In genomic region chr1:30649321-30649991, GRCh38 we compare ENCODE assay signal across 23 cellular contexts.
DNase-seq lines count a peak whose midpoint lies in the region; ATAC-seq, FAIRE-seq and TF ChIP-seq lines count a peak whose summit lies in the region.
"Had no signal": no experiment of that assay in that cellular context is flagged by ENCODE, and none has a peak within 500 bp of the region (broad histone marks: within the 10 kb centered on the region; RNA-seq: fewer than 3 reads in every experiment).

No MANE protein-coding gene starts in this region.

- H3K4me1 Mint-ChIP-seq in activated CD4-positive, alpha-beta T cell treated with anti-CD3 and anti-CD28 coated beads, Interleukin-2, amount 10 ng/mL, durations not matched to agents 7 days and 5 days, result peaks cover 3% of the 10 kb centered on the region
- peaks cover 19% of the 10 kb centered on the region for H3K4me1 Mint-ChIP-seq in nephron progenitor cell
- H3K4me1 Mint-ChIP-seq: activated CD4-positive, alpha-beta memory T cell treated with anti-CD3 and anti-CD28 coated beads, Interleukin-2, amount 10 ng/mL, durations not matched to agents 7 days and 5 days had no signal

- TF ChIP-seq CTCF in RWPE2 (IDR thresholded peaks at IDR 0.05; ENCODE audit: poor library complexity, severe bottlenecking), result no peak
- TF ChIP-seq CTCF in keratinocyte (optimal IDR thresholded peaks at IDR 0.05 in 1 of 3, IDR thresholded peaks at IDR 0.05 in 1 of 3, conservative IDR thresholded peaks at IDR 0.05 in 1 of 3; ENCODE audit: extremely low read depth in 1 of 3, insufficient read depth in 2 of 3, low read length in 3 of 3), result no peak
- no peak for TF ChIP-seq CTCF in upper lobe of right lung (IDR thresholded peaks at IDR 0.05)
- no peak for TF ChIP-seq CTCF in nephron progenitor cell (IDR thresholded peaks at IDR 0.05)
- TF ChIP-seq CTCF in tibial nerve (IDR thresholded peaks at IDR 0.05), result no peak

- no peak for TF ChIP-seq POLR2A in tibial nerve (IDR thresholded peaks at IDR 0.05)

- H3K4me3 ChIP-seq in RWPE2 (ENCODE audit: severe bottlenecking) (no peak overlapping the region), keratinocyte (ENCODE audit: control insufficient read depth in 2 of 3, extremely low read depth in 1 of 3, insufficient read depth in 2 of 3, low read depth in 1 of 3, low read length in 3 of 3) (peak overlapping the region in 1 of 3 experiments; percentile 14), upper lobe of right lung (no peak overlapping the region), tibial nerve (no peak overlapping the region)
- H3K4me3 ChIP-seq: BLaER1 treated with 17β-estradiol and CSF1 and Interleukin-3, amounts not matched to agents 10 nM and 100 nM; cardiac muscle cell; ovary; spleen had no signal

- no peaks in the 10 kb centered on the region for H3K79me2 ChIP-seq in keratinocyte (ENCODE audit: control insufficient read depth, insufficient read depth, low read length)

- peak; percentile 92 for ATAC-seq in RWPE2 (ENCODE audit: low read depth)
- peak; percentile 56 for ATAC-seq in upper lobe of right lung
- ATAC-seq: stimulated activated memory B cell treated with anti-CD40 and anti-IgM and Interleukin-4, amounts not matched to agents 10 μg/mL and 1 μg/mL and 100 μg/mL, for 72 hours had no signal

- intact Hi-C loops in upper lobe of right lung (cut with DNase I), result no loop called here

- H3K4me1 ChIP-seq in RWPE2 (ENCODE audit: insufficient read depth, poor library complexity, severe bottlenecking) (peaks cover 20% of the 10 kb centered on the region), keratinocyte (ENCODE audit: control insufficient read depth, extremely low read depth, insufficient read depth, low read length) (peaks cover 58% of the 10 kb centered on the region), upper lobe of right lung (no peaks in the 10 kb centered on the region), tibial nerve (no peaks in the 10 kb centered on the region)

- H3K27me3 Mint-ChIP-seq in activated CD4-positive, alpha-beta T cell treated with anti-CD3 and anti-CD28 coated beads, Interleukin-2, amount 10 ng/mL, durations not matched to agents 7 days and 5 days, result peaks cover 4% of the 10 kb centered on the region
- H3K27me3 Mint-ChIP-seq in nephron progenitor cell (ENCODE audit: low read depth, poor library complexity), result peaks cover 41% of the 10 kb centered on the region

- H4K20me1 ChIP-seq in keratinocyte (ENCODE audit: control insufficient read depth, extremely low read depth, insufficient read depth, low read length), result no peaks in the 10 kb centered on the region

- WGBS in tibial nerve, 2 donors, result 79 to 80% methylated on average over 8 of the region's 8 CpGs

- H3K27ac Mint-ChIP-seq in activated CD4-positive, alpha-beta T cell treated with anti-CD3 and anti-CD28 coated beads, Interleukin-2, amount 10 ng/mL, durations not matched to agents 7 days and 5 days, result peak overlapping the region; percentile 9
- H3K27ac Mint-ChIP-seq in nephron progenitor cell, result no peak overlapping the region
- H3K27ac Mint-ChIP-seq: activated CD4-positive, alpha-beta memory T cell treated with anti-CD3 and anti-CD28 coated beads, Interleukin-2, amount 10 ng/mL, durations not matched to agents 7 days and 5 days; activated naive CD8-positive, alpha-beta T cell; stimulated activated memory B cell treated with anti-CD40 and anti-IgM and Interleukin-4, amounts not matched to agents 10 μg/mL and 1 μg/mL and 100 μg/mL, for 72 hours; type B pancreatic cell had no signal

- POLR2A ChIA-PET in activated CD4-positive, alpha-beta T cell treated with anti-CD3 and anti-CD28 coated beads, Interleukin-2, amount 10 ng/mL, durations not matched to agents 7 days and 5 days (lab: Charles Lee), result no interaction called here

- H3K9ac ChIP-seq in keratinocyte (ENCODE audit: control insufficient read depth, extremely low read depth, insufficient read depth, low read length), result peak overlapping the region; percentile 69
- H3K9ac ChIP-seq: BLaER1 treated with 17β-estradiol and CSF1 and Interleukin-3, amounts not matched to agents 10 nM and 100 nM; SK-N-SH had no signal

- no peak for DNase-seq in activated CD4-positive, alpha-beta T cell treated with anti-CD3 and anti-CD28 coated beads, Interleukin-2, amount 10 ng/mL, durations not matched to agents 7 days and 5 days
- DNase-seq in activated CD4-positive, alpha-beta T cell treated with anti-CD3 and anti-CD28 coated beads, Interleukin-2, amount 50 U/mL, for 4 hours, result no peak
- DNase-seq in RWPE2 (ENCODE audit: low spot score) (peak; percentile 83), keratinocyte (ENCODE audit: low read depth, low spot score) (peak; percentile 99), upper lobe of right lung (no peak), CD1c-positive myeloid dendritic cell (ENCODE audit: extremely low spot score) (no peak), nephron progenitor cell (no peak), tibial nerve (ENCODE audit: low spot score in 2 of 2) (no peak)
- DNase-seq: activated CD4-positive, alpha-beta memory T cell treated with anti-CD3 and anti-CD28 coated beads, Interleukin-2, amount 10 ng/mL, durations not matched to agents 7 days and 5 days; activated T-cell treated with anti-CD3 and anti-CD28 coated beads, Interleukin-2, amount 50 U/mL, for 48 hours; DMS79 treated with DMSO at 0.1 percent for 48 hours; effector CD8-positive, alpha-beta T cell; Kasumi-1; NCI-H510A; OCI-M1; ovary; SK-N-SH; spleen had no signal

- dilution Hi-C loops in keratinocyte (cut with MboI; ENCODE audit: extremely low pct_ligation_motif_present, low sequenced_read_pairs), result no loop called here

- peak overlapping the region; percentile 23 for H2AFZ ChIP-seq in keratinocyte (ENCODE audit: control insufficient read depth, low read length)

- H3K36me3 Mint-ChIP-seq in activated CD4-positive, alpha-beta T cell treated with anti-CD3 and anti-CD28 coated beads, Interleukin-2, amount 10 ng/mL, durations not matched to agents 7 days and 5 days (ENCODE audit: low read depth), result no peaks in the 10 kb centered on the region
- H3K36me3 Mint-ChIP-seq in nephron progenitor cell (ENCODE audit: low read depth), result no peaks in the 10 kb centered on the region
- H3K36me3 Mint-ChIP-seq: activated naive CD8-positive, alpha-beta T cell; stimulated activated memory B cell treated with anti-CD40 and anti-IgM and Interleukin-4, amounts not matched to agents 10 μg/mL and 1 μg/mL and 100 μg/mL, for 72 hours; type B pancreatic cell had no signal

- H3K36me3 ChIP-seq in RWPE2 (ENCODE audit: low read depth), result no peaks in the 10 kb centered on the region
- no peaks in the 10 kb centered on the region for H3K36me3 ChIP-seq in keratinocyte (ENCODE audit: control insufficient read depth in 2 of 2, extremely low read depth in 1 of 2, insufficient read depth in 2 of 2, low read length in 2 of 2)
- H3K36me3 ChIP-seq in upper lobe of right lung, result no peaks in the 10 kb centered on the region
- no peaks in the 10 kb centered on the region for H3K36me3 ChIP-seq in tibial nerve
- H3K36me3 ChIP-seq: BLaER1 treated with 17β-estradiol and CSF1 and Interleukin-3, amounts not matched to agents 10 nM and 100 nM; cardiac muscle cell; ovary; spleen had no signal

- CTCF ChIA-PET in activated CD4-positive, alpha-beta T cell treated with anti-CD3 and anti-CD28 coated beads, Interleukin-2, amount 10 ng/mL, durations not matched to agents 7 days and 5 days (lab: Charles Lee), result interaction anchor here (1.7 kb wide), 1 partner anchor 11 kb away, joined by 5 read pairs; no protein-coding TSS in a partner anchor

- TF ChIP-seq EP300 in tibial nerve (IDR thresholded peaks at IDR 0.05), result no peak

- H3K9me1 ChIP-seq in keratinocyte (ENCODE audit: control insufficient read depth, extremely low read depth, insufficient read depth, low read length), result no peaks in the 10 kb centered on the region

- no peaks in the 10 kb centered on the region for H3K9me3 Mint-ChIP-seq in activated CD4-positive, alpha-beta T cell treated with anti-CD3 and anti-CD28 coated beads, Interleukin-2, amount 10 ng/mL, durations not matched to agents 7 days and 5 days
- H3K9me3 Mint-ChIP-seq in nephron progenitor cell, result peaks cover 5% of the 10 kb centered on the region
- H3K9me3 Mint-ChIP-seq: activated CD4-positive, alpha-beta memory T cell treated with anti-CD3 and anti-CD28 coated beads, Interleukin-2, amount 10 ng/mL, durations not matched to agents 7 days and 5 days; stimulated activated memory B cell treated with anti-CD40 and anti-IgM and Interleukin-4, amounts not matched to agents 10 μg/mL and 1 μg/mL and 100 μg/mL, for 72 hours; type B pancreatic cell had no signal

- FAIRE-seq in keratinocyte (lab: Jason Lieb, UNC), result peak; percentile 99

- H3K9me3 ChIP-seq in RWPE2 (ENCODE audit: severe bottlenecking) (no peaks in the 10 kb centered on the region), keratinocyte (ENCODE audit: control insufficient read depth, low read depth, low read length) (no peaks in the 10 kb centered on the region), upper lobe of right lung (no peaks in the 10 kb centered on the region), tibial nerve (peaks cover 0 to 7% (median 0%) of the 10 kb centered on the region in 4 donors)
- H3K9me3 ChIP-seq: BLaER1 treated with 17β-estradiol and CSF1 and Interleukin-3, amounts not matched to agents 10 nM and 100 nM; ovary; SK-N-SH; spleen had no signal

- no peak overlapping the region for H3K4me3 Mint-ChIP-seq in activated CD4-positive, alpha-beta T cell treated with anti-CD3 and anti-CD28 coated beads, Interleukin-2, amount 10 ng/mL, durations not matched to agents 7 days and 5 days
- no peak overlapping the region for H3K4me3 Mint-ChIP-seq in nephron progenitor cell
- H3K4me3 Mint-ChIP-seq: activated CD4-positive, alpha-beta memory T cell treated with anti-CD3 and anti-CD28 coated beads, Interleukin-2, amount 10 ng/mL, durations not matched to agents 7 days and 5 days; activated naive CD8-positive, alpha-beta T cell; stimulated activated memory B cell treated with anti-CD40 and anti-IgM and Interleukin-4, amounts not matched to agents 10 μg/mL and 1 μg/mL and 100 μg/mL, for 72 hours; type B pancreatic cell had no signal

- no peaks in the 10 kb centered on the region for H3K27me3 ChIP-seq in RWPE2 (ENCODE audit: insufficient read depth, poor library complexity, severe bottlenecking)
- H3K27me3 ChIP-seq in keratinocyte (ENCODE audit: control insufficient read depth, extremely low read depth, insufficient read depth, low read length), result no peaks in the 10 kb centered on the region
- peaks cover 27% of the 10 kb centered on the region for H3K27me3 ChIP-seq in upper lobe of right lung
- peaks cover 0 to 35% of the 10 kb centered on the region in 2 donors for H3K27me3 ChIP-seq in tibial nerve
- H3K27me3 ChIP-seq: cardiac muscle cell, ovary had no signal

- peak overlapping the region; percentile 79 for H3K4me2 ChIP-seq in keratinocyte (ENCODE audit: control insufficient read depth, extremely low read depth, insufficient read depth, low read depth, low read length)
- H3K4me2 ChIP-seq: SK-N-SH had no signal

- H3K27ac ChIP-seq in RWPE2 (ENCODE audit: poor library complexity, severe bottlenecking) (peak overlapping the region; percentile 78), keratinocyte (ENCODE audit: control insufficient read depth, insufficient read depth, low read length) (peak overlapping the region; percentile 89), upper lobe of right lung (no peak overlapping the region), tibial nerve (no peak overlapping the region)
- H3K27ac ChIP-seq: BLaER1 treated with 17β-estradiol and CSF1 and Interleukin-3, amounts not matched to agents 10 nM and 100 nM; cardiac muscle cell; ovary; spleen had no signal

Comparison
In these comparisons a context has a peak if more than half of its experiments do, and no peak if none do; other contexts are left out.
1. DNase-seq: peak in RWPE2 (single experiment) and keratinocyte (single experiment); none in activated CD4-positive, alpha-beta T cell treated with anti-CD3 and anti-CD28 coated beads, Interleukin-2, amount 10 ng/mL, durations not matched to agents 7 days and 5 days (single experiment), activated CD4-positive, alpha-beta T cell treated with anti-CD3 and anti-CD28 coated beads, Interleukin-2, amount 50 U/mL, for 4 hours (0 of 2), upper lobe of right lung (single experiment), CD1c-positive myeloid dendritic cell (single experiment), nephron progenitor cell (single experiment) and tibial nerve (0 of 2).
2. H3K27ac ChIP-seq: peak in RWPE2 (single experiment) and keratinocyte (single experiment); none in upper lobe of right lung (single experiment) and tibial nerve (0 of 4).